Comparison of ENCODE assay signal across 1 cellular context in the genomic region with DNA sequence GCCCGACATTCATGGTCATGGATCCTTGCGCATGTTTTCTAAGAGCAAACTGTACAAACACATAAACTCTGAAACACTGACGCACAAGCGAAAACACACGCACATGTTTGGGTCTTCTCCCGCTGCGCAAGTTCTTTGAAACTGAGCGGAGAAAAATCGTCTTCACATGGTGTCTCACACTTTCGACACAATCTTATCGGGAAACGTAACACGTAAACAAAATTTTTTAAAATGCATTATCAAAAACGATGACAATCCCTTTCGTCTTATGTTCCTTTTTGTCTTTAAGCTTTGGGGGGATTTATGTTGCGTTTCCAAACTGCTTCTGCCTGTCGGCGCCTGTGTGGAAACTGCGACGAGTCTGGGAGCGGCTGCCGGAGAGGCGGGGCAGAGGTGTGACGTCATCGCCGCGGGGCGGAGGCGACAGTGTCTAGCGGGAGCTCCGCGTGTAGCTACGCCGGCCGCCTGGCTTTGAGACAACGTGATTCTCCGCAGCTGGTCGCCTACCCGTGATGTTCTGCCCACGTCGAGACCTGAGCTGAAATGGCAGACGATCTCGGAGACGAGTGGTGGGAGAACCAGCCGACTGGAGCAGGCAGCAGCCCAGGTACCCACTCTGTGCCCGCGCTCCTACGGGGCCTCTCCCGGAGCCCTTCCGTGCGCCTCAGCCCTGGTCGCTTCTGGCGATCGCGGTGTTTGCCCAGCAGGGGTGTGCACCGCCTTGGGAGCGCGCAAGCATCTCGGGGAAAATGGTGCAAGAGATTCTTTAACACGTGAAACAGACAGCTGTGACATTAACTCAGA.
TF ChIP-seq lines count a peak whose summit lies in the region.

Gene CMSS1 (plus strand): TSS at position 426 of the 804 bp plus-strand sequence.

TF ChIP-seq in HepG2, 621 proteins besides CTCF, POLR2A, EP300 and RAD21 (continued from another document and continues in another):
- TF ChIP-seq ISL2 (CRISPR knock-in tag; IDR thresholded peaks at IDR 0.05) (peak; percentile 67; the same call in 1 of the 2 replicates), CREB1 (IDR thresholded peaks at IDR 0.05) (peak; percentile 100), CREB1 (CRISPR knock-in tag; IDR thresholded peaks at IDR 0.05) (peak; percentile 99), RERE (CRISPR knock-in tag; IDR thresholded peaks at IDR 0.05; ENCODE audit: low read depth) (no peak), GABPB1 (CRISPR knock-in tag; IDR thresholded peaks at IDR 0.05) (peak; percentile 83), CCAR2 (optimal IDR thresholded peaks at IDR 0.05; ENCODE audit: low read depth, low read length) (no peak), ZNF460 (CRISPR knock-in tag; IDR thresholded peaks at IDR 0.05; ENCODE audit: borderline replicate concordance) (no peak; the same call in 1 of the 2 replicates), MED8 (CRISPR knock-in tag; IDR thresholded peaks at IDR 0.05; ENCODE audit: insufficient replicate concordance) (no peak), MXD3 (CRISPR knock-in tag; IDR thresholded peaks at IDR 0.05) (peak; percentile 69; the same call in 1 of the 2 replicates), ZNF17 (CRISPR knock-in tag; IDR thresholded peaks at IDR 0.05) (no peak), ZNF446 (CRISPR knock-in tag; IDR thresholded peaks at IDR 0.05) (peak; percentile 60; the same call in 1 of the 2 replicates), SUZ12 (IDR thresholded peaks at IDR 0.05; ENCODE audit: low read depth, low read length) (no peak), ZNF484 (CRISPR knock-in tag; IDR thresholded peaks at IDR 0.05; ENCODE audit: borderline replicate concordance, low read depth) (no peak), ZNF605 (CRISPR knock-in tag; IDR thresholded peaks at IDR 0.05) (0 out of 2 replicates have a peak, but pooled peaks have one; percentile 19), ZBTB42 (CRISPR knock-in tag; IDR thresholded peaks at IDR 0.05) (no peak), TBL1XR1 (IDR thresholded peaks at IDR 0.05; ENCODE audit: borderline replicate concordance, low read length, partially characterized antibody) (no peak), HMG20B (CRISPR knock-in tag; conservative IDR thresholded peaks at IDR 0.05) (peak; percentile 33; the same call in 1 of the 2 replicates), ZNF746 (CRISPR knock-in tag; IDR thresholded peaks at IDR 0.05) (no peak), ZNF333 (CRISPR knock-in tag; IDR thresholded peaks at IDR 0.05; ENCODE audit: borderline replicate concordance) (no peak), BRD4 (CRISPR knock-in tag; IDR thresholded peaks at IDR 0.05) (peak; percentile 50; the same call in 1 of the 2 replicates), POLR2AphosphoS5 (IDR thresholded peaks at IDR 0.05; ENCODE audit: low read depth, low read length) (peak; percentile 65; the same call in 1 of the 2 replicates), ZNF652 (CRISPR knock-in tag; IDR thresholded peaks at IDR 0.05; ENCODE audit: borderline replicate concordance, low read depth) (peak; percentile 29; the same call in 1 of the 2 replicates), ZKSCAN5 (CRISPR knock-in tag; IDR thresholded peaks at IDR 0.05) (no peak), PPARG (CRISPR knock-in tag; conservative IDR thresholded peaks at IDR 0.05) (0 out of 2 replicates have a peak, but pooled peaks have one; percentile 41), BCL6 (CRISPR knock-in tag; IDR thresholded peaks at IDR 0.05) (no peak), MYC (CRISPR knock-in tag; IDR thresholded peaks at IDR 0.05; ENCODE audit: borderline replicate concordance) (peak; percentile 97), ZIK1 (CRISPR knock-in tag; IDR thresholded peaks at IDR 0.05; ENCODE audit: borderline replicate concordance, low read depth) (0 out of 2 replicates have a peak, but pooled peaks have one; percentile 51), NCOA1 (CRISPR knock-in tag; IDR thresholded peaks at IDR 0.05) (0 out of 2 replicates have a peak, but pooled peaks have one; percentile 32), ZNF343 (CRISPR knock-in tag; IDR thresholded peaks at IDR 0.05) (no peak), RARG (CRISPR knock-in tag; IDR thresholded peaks at IDR 0.05; ENCODE audit: low read depth) (0 out of 2 replicates have a peak, but pooled peaks have one; percentile 25), ZNF724P (CRISPR knock-in tag; IDR thresholded peaks at IDR 0.05; ENCODE audit: borderline replicate concordance) (no peak), FLYWCH1 (CRISPR knock-in tag; IDR thresholded peaks at IDR 0.05) (0 out of 2 replicates have a peak, but pooled peaks have one; percentile 41), RFX5 (IDR thresholded peaks at IDR 0.05; ENCODE audit: low read depth, low read length) (peak; percentile 61), ELF1 (CRISPR knock-in tag; IDR thresholded peaks at IDR 0.05) (peak; percentile 67)
- TF ChIP-seq, protein P1, sequence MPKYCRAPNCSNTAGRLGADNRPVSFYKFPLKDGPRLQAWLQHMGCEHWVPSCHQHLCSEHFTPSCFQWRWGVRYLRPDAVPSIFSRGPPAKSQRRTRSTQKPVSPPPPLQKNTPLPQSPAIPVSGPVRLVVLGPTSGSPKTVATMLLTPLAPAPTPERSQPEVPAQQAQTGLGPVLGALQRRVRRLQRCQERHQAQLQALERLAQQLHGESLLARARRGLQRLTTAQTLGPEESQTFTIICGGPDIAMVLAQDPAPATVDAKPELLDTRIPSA (CRISPR knock-in tag; IDR thresholded peaks at IDR 0.05; ENCODE audit: borderline replicate concordance) = no peak; the same call in 1 of the 2 replicates
- TF ChIP-seq, protein P2, sequence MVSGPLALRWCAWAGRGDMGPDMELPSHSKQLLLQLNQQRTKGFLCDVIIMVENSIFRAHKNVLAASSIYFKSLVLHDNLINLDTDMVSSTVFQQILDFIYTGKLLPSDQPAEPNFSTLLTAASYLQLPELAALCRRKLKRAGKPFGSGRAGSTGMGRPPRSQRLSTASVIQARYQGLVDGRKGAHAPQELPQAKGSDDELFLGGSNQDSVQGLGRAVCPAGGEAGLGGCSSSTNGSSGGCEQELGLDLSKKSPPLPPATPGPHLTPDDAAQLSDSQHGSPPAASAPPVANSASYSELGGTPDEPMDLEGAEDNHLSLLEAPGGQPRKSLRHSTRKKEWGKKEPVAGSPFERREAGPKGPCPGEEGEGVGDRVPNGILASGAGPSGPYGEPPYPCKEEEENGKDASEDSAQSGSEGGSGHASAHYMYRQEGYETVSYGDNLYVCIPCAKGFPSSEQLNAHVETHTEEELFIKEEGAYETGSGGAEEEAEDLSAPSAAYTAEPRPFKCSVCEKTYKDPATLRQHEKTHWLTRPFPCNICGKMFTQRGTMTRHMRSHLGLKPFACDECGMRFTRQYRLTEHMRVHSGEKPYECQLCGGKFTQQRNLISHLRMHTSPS (CRISPR knock-in tag; IDR thresholded peaks at IDR 0.05; ENCODE audit: low read depth) = peak; percentile 76
- TF ChIP-seq, protein P3, sequence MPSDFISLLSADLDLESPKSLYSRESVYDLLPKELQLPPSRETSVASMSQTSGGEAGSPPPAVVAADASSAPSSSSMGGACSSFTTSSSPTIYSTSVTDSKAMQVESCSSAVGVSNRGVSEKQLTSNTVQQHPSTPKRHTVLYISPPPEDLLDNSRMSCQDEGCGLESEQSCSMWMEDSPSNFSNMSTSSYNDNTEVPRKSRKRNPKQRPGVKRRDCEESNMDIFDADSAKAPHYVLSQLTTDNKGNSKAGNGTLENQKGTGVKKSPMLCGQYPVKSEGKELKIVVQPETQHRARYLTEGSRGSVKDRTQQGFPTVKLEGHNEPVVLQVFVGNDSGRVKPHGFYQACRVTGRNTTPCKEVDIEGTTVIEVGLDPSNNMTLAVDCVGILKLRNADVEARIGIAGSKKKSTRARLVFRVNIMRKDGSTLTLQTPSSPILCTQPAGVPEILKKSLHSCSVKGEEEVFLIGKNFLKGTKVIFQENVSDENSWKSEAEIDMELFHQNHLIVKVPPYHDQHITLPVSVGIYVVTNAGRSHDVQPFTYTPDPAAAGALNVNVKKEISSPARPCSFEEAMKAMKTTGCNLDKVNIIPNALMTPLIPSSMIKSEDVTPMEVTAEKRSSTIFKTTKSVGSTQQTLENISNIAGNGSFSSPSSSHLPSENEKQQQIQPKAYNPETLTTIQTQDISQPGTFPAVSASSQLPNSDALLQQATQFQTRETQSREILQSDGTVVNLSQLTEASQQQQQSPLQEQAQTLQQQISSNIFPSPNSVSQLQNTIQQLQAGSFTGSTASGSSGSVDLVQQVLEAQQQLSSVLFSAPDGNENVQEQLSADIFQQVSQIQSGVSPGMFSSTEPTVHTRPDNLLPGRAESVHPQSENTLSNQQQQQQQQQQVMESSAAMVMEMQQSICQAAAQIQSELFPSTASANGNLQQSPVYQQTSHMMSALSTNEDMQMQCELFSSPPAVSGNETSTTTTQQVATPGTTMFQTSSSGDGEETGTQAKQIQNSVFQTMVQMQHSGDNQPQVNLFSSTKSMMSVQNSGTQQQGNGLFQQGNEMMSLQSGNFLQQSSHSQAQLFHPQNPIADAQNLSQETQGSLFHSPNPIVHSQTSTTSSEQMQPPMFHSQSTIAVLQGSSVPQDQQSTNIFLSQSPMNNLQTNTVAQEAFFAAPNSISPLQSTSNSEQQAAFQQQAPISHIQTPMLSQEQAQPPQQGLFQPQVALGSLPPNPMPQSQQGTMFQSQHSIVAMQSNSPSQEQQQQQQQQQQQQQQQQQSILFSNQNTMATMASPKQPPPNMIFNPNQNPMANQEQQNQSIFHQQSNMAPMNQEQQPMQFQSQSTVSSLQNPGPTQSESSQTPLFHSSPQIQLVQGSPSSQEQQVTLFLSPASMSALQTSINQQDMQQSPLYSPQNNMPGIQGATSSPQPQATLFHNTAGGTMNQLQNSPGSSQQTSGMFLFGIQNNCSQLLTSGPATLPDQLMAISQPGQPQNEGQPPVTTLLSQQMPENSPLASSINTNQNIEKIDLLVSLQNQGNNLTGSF (CRISPR knock-in tag; IDR thresholded peaks at IDR 0.05) = no peak
